14 cellular contexts compared by ENCODE assay signal in genomic region chr9:15246243-15246642, GRCh38.
"Had no signal": no experiment of that assay in that cellular context is flagged by ENCODE, and none has a peak within 500 bp of the region (broad histone marks: within the 10 kb centered on the region; RNA-seq: fewer than 3 reads in every experiment).

No MANE protein-coding gene starts in this region.

- ATAC-seq: esophagus mucosa; left colon; naive thymus-derived CD4-positive, alpha-beta T cell; right cardiac atrium had no signal

- H3K9me3 Mint-ChIP-seq: activated CD4-positive, alpha-beta T cell treated with anti-CD3 and anti-CD28 coated beads, Interleukin-2, amount 10 ng/mL, durations not matched to agents 7 days and 5 days; activated naive CD8-positive, alpha-beta T cell treated with anti-CD3 and anti-CD28 coated beads, Interleukin-2, amount 10 ng/mL, durations not matched to agents 7 days and 5 days; central memory CD8-positive, alpha-beta T cell; endodermal cell had no signal

- H3K4me3 Mint-ChIP-seq: activated CD4-positive, alpha-beta T cell treated with anti-CD3 and anti-CD28 coated beads, Interleukin-2, amount 10 ng/mL, durations not matched to agents 7 days and 5 days; activated naive CD8-positive, alpha-beta T cell treated with anti-CD3 and anti-CD28 coated beads, Interleukin-2, amount 10 ng/mL, durations not matched to agents 7 days and 5 days; central memory CD8-positive, alpha-beta T cell; endodermal cell; naive thymus-derived CD4-positive, alpha-beta T cell had no signal

- DNase-seq: activated CD4-positive, alpha-beta T cell treated with anti-CD3 and anti-CD28 coated beads, Interleukin-2, amount 10 ng/mL, durations not matched to agents 7 days and 5 days; activated CD4-positive, CD25-positive, alpha-beta regulatory T cell; activated CD8-positive, alpha-beta memory T cell treated with anti-CD3 and anti-CD28 coated beads for 24 hours; activated effector memory CD4-positive, alpha-beta T cell treated with Interleukin-2 at 50 U/mL for 16 hours; activated naive CD8-positive, alpha-beta T cell treated with anti-CD3 and anti-CD28 coated beads, Interleukin-2, amount 10 ng/mL, durations not matched to agents 7 days and 5 days; endodermal cell; hypothalamus; left colon; naive thymus-derived CD4-positive, alpha-beta T cell; right cardiac atrium; trophoblast cell had no signal

- H3K27me3 Mint-ChIP-seq: activated CD4-positive, alpha-beta T cell treated with anti-CD3 and anti-CD28 coated beads, Interleukin-2, amount 10 ng/mL, durations not matched to agents 7 days and 5 days; activated naive CD8-positive, alpha-beta T cell treated with anti-CD3 and anti-CD28 coated beads, Interleukin-2, amount 10 ng/mL, durations not matched to agents 7 days and 5 days; central memory CD8-positive, alpha-beta T cell; naive thymus-derived CD4-positive, alpha-beta T cell; progenitor cell of endocrine pancreas had no signal

- H3K27ac Mint-ChIP-seq: activated CD4-positive, alpha-beta T cell treated with anti-CD3 and anti-CD28 coated beads, Interleukin-2, amount 10 ng/mL, durations not matched to agents 7 days and 5 days; activated naive CD8-positive, alpha-beta T cell treated with anti-CD3 and anti-CD28 coated beads, Interleukin-2, amount 10 ng/mL, durations not matched to agents 7 days and 5 days; progenitor cell of endocrine pancreas had no signal
